ENCODE assay signal across 19 cellular contexts in genomic region chr18:49360582-49360981, GRCh38.
DNase-seq lines count a peak whose midpoint lies in the region; ATAC-seq and TF ChIP-seq lines count a peak whose summit lies in the region.
"Had no signal": no experiment of that assay in that cellular context is flagged by ENCODE, and none has a peak within 500 bp of the region (broad histone marks: within the 10 kb centered on the region; RNA-seq: fewer than 3 reads in every experiment).

No MANE protein-coding gene starts in this region.

- H3K36me3 Mint-ChIP-seq in activated CD4-positive, alpha-beta T cell treated with anti-CD3 and anti-CD28 coated beads, Interleukin-2, amount 10 ng/mL, durations not matched to agents 24 days and 14 days (ENCODE audit: low read depth) = peaks cover 17% of the 10 kb centered on the region

- no peak overlapping the region for H3K4me2 ChIP-seq in mesendoderm (ENCODE audit: low read length)
- H3K4me2 ChIP-seq: smooth muscle cell had no signal

- peaks cover 2% of the 10 kb centered on the region for H3K36me3 ChIP-seq in mesendoderm (ENCODE audit: control insufficient read depth, insufficient read depth, low read length)
- H3K36me3 ChIP-seq: ovary had no signal

- no peaks in the 10 kb centered on the region for H3K4me1 ChIP-seq in mesendoderm (ENCODE audit: control insufficient read depth, low read depth, low read length)
- H3K4me1 ChIP-seq: suprapubic skin had no signal

- H3K27ac Mint-ChIP-seq in activated CD4-positive, alpha-beta T cell treated with anti-CD3 and anti-CD28 coated beads, Interleukin-2, amount 10 ng/mL, durations not matched to agents 24 days and 14 days = no peak overlapping the region
- H3K27ac Mint-ChIP-seq: activated CD4-positive, alpha-beta memory T cell treated with anti-CD3 and anti-CD28 coated beads, Interleukin-2, amount 10 ng/mL, durations not matched to agents 7 days and 5 days; CD8-positive, alpha-beta T cell had no signal

- TF ChIP-seq POLR2A in lower leg skin (IDR thresholded peaks at IDR 0.05) = no peak

- H3K18ac ChIP-seq in mesendoderm (ENCODE audit: low read length) = no peak overlapping the region

- no peak overlapping the region for H2BK15ac ChIP-seq in mesendoderm (replicated peaks; ENCODE audit: low read depth)

- H3K79me1 ChIP-seq in mesendoderm (ENCODE audit: low read length) = no peaks in the 10 kb centered on the region

- no peak overlapping the region for H2BK5ac ChIP-seq in mesendoderm (ENCODE audit: low read length)

- no peak for TF ChIP-seq CTCF in lower leg skin (IDR thresholded peaks at IDR 0.05)

- H3K4me1 Mint-ChIP-seq in activated CD4-positive, alpha-beta T cell treated with anti-CD3 and anti-CD28 coated beads, Interleukin-2, amount 10 ng/mL, durations not matched to agents 24 days and 14 days = peaks cover 13% of the 10 kb centered on the region

- peak; percentile 57 for DNase-seq in activated CD4-positive, alpha-beta T cell treated with anti-CD3 and anti-CD28 coated beads, Interleukin-2, amount 10 ng/mL, durations not matched to agents 24 days and 14 days
- no peak for DNase-seq in activated CD4-positive, alpha-beta T cell treated with anti-CD3 and anti-CD28 coated beads, Interleukin-2, amount 50 U/mL, for 4 hours
- DNase-seq in OCI-M1 (lab: John Stamatoyannopoulos, UW) (peak; percentile 84), mesendoderm (peak; percentile 24), NCI-H446 (lab: John Stamatoyannopoulos, UW) (no peak), lower leg skin (ENCODE audit: low spot score in 2 of 2) (no peak)
- no peak for DNase-seq in stimulated activated CD4-positive, alpha-beta T cell treated with anti-CD3 and anti-CD28 coated beads, Interleukin-4, amount 100 ng/mL, for 24 hours
- DNase-seq: activated CD4-positive, alpha-beta memory T cell treated with anti-CD3 and anti-CD28 coated beads, Interleukin-2, amount 10 ng/mL, durations not matched to agents 7 days and 5 days; CD8-positive, alpha-beta T cell; glutamatergic neuron; islet precursor cell; Kasumi-1; NCI-H2029; NCI-H82; ovary; T-helper 9 cell had no signal

- no peak overlapping the region for H4K5ac ChIP-seq in mesendoderm (ENCODE audit: low read length)

- peak; percentile 68 for ATAC-seq in HG02870 (IDR thresholded peaks at IDR 0.05; ENCODE audit: unreplicated experiment)
- ATAC-seq: CD8-positive, alpha-beta T cell had no signal

- no peaks in the 10 kb centered on the region for H3K27me3 Mint-ChIP-seq in activated CD4-positive, alpha-beta T cell treated with anti-CD3 and anti-CD28 coated beads, Interleukin-2, amount 10 ng/mL, durations not matched to agents 24 days and 14 days
- H3K27me3 Mint-ChIP-seq: activated CD4-positive, alpha-beta memory T cell treated with anti-CD3 and anti-CD28 coated beads, Interleukin-2, amount 10 ng/mL, durations not matched to agents 7 days and 5 days had no signal

- no peak overlapping the region for H2AK5ac ChIP-seq in mesendoderm (ENCODE audit: low read length)

- H3K4me3 ChIP-seq in mesendoderm (ENCODE audit: low read length) (no peak overlapping the region), lower leg skin (ENCODE audit: low read depth, poor library complexity, severe bottlenecking) (no peak overlapping the region)
- H3K4me3 ChIP-seq: ovary, smooth muscle cell, suprapubic skin had no signal

- no peak overlapping the region for H2BK120ac ChIP-seq in mesendoderm (ENCODE audit: low read depth, low read length)

- no peak overlapping the region for H4K8ac ChIP-seq in mesendoderm (ENCODE audit: low read depth, low read length)

- H3K4ac ChIP-seq in mesendoderm (ENCODE audit: low read depth, low read length) = no peak overlapping the region

- H3K4me3 Mint-ChIP-seq in activated CD4-positive, alpha-beta T cell treated with anti-CD3 and anti-CD28 coated beads, Interleukin-2, amount 10 ng/mL, durations not matched to agents 24 days and 14 days = no peak overlapping the region
- H3K4me3 Mint-ChIP-seq: activated CD4-positive, alpha-beta memory T cell treated with anti-CD3 and anti-CD28 coated beads, Interleukin-2, amount 10 ng/mL, durations not matched to agents 7 days and 5 days; CD8-positive, alpha-beta T cell had no signal

- no peaks in the 10 kb centered on the region for H3K79me2 ChIP-seq in mesendoderm (ENCODE audit: control insufficient read depth, insufficient read depth, low read length)

- H3K9me3 Mint-ChIP-seq in activated CD4-positive, alpha-beta T cell treated with anti-CD3 and anti-CD28 coated beads, Interleukin-2, amount 10 ng/mL, durations not matched to agents 24 days and 14 days = no peaks in the 10 kb centered on the region
- H3K9me3 Mint-ChIP-seq: activated CD4-positive, alpha-beta memory T cell treated with anti-CD3 and anti-CD28 coated beads, Interleukin-2, amount 10 ng/mL, durations not matched to agents 7 days and 5 days; CD8-positive, alpha-beta T cell had no signal

- H3K23ac ChIP-seq in mesendoderm (ENCODE audit: low read length) = peak overlapping the region; percentile 74

- no peaks in the 10 kb centered on the region for H3K27me3 ChIP-seq in mesendoderm (ENCODE audit: insufficient read depth, low read length, poor library complexity)
- H3K27me3 ChIP-seq: ovary, suprapubic skin had no signal

- no peak overlapping the region for H3K27ac ChIP-seq in mesendoderm (ENCODE audit: low read depth, low read length)
- H3K27ac ChIP-seq: ovary, suprapubic skin had no signal

- H3K9ac ChIP-seq in mesendoderm (ENCODE audit: low read length) = no peak overlapping the region

- intact Hi-C loops in activated CD4-positive, alpha-beta T cell treated with anti-CD3 and anti-CD28 coated beads, Interleukin-2, amount 10 ng/mL, durations not matched to agents 24 days and 14 days (cut with micrococcal nuclease) = no loop called here
- intact Hi-C loops in lower leg skin (cut with DNase I; ENCODE audit: low total_unique reads) = no loop called here

- H3K56ac ChIP-seq in mesendoderm (ENCODE audit: low read length) = no peak overlapping the region

Comparison
In these comparisons a context has a peak if more than half of its experiments do, and no peak if none do; other contexts are left out.
1. DNase-seq: peak in activated CD4-positive, alpha-beta T cell treated with anti-CD3 and anti-CD28 coated beads, Interleukin-2, amount 10 ng/mL, durations not matched to agents 24 days and 14 days (single experiment), OCI-M1 (single experiment) and mesendoderm (single experiment); none in activated CD4-positive, alpha-beta T cell treated with anti-CD3 and anti-CD28 coated beads, Interleukin-2, amount 50 U/mL, for 4 hours (0 of 2), NCI-H446 (0 of 2), stimulated activated CD4-positive, alpha-beta T cell treated with anti-CD3 and anti-CD28 coated beads, Interleukin-4, amount 100 ng/mL, for 24 hours (single experiment) and lower leg skin (0 of 2).